In the genomic region with DNA sequence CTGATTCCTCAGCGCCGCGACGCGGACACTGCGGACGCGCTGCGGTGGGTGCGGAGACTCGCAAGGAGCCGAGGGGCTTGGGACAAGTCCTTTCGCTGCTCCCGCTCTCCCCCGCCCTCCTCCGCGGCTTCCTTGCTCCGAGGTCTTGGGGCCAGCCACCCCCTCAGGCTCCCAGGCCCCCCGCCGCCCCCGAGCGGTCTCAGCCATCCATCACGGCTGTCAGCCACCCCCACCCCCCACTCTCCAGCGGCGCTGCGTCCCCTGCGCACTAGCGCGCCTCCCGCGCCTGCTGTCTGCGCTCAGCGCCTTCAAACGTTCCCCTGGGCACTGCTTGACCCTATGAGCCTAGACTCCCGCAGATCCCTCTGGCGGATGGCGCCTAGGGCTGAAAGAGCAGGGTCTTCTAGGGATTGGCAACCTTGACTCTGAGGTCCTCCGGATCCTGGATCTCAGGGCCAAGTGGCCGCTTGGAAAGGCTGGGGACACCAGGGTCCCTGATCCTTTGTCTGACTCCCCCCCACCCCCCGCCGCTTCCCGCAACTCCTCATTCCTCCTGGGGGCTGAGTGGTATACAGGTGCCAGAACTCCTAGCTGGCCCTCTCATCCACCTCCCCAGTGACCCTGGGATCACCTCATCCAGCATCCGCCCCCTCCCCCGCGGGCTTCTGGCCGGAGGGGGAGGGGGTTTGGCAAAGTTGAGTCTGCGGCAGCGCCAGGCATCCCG, we compare ENCODE assay signal across 19 cellular contexts. TPM values are rescaled to one million over a fixed set of nuclear protein-coding genes. Genes with fewer than 3 reads are reported as not detected.
DNase-seq lines count a peak whose midpoint lies in the region; ATAC-seq, FAIRE-seq and TF ChIP-seq lines count a peak whose summit lies in the region.
"Had no signal": no experiment of that assay in that cellular context is flagged by ENCODE, and none has a peak within 500 bp of the region (broad histone marks: within the 10 kb centered on the region; RNA-seq: fewer than 3 reads in every experiment).

No MANE protein-coding gene starts in this region.

- H3K4me1 Mint-ChIP-seq in natural killer cell (no peaks in the 10 kb centered on the region), endothelial cell (ENCODE audit: unreplicated experiment) (no peaks in the 10 kb centered on the region)
- no peaks in the 10 kb centered on the region for H3K4me1 Mint-ChIP-seq in natural killer cell treated with Interleukin-12 subunit alpha and Interleukin-12 subunit beta and Interleukin-15 and Interleukin-18, amount 100 ng/mL, for 72 hours (ENCODE audit: low read depth in 2 of 2)

- H3K4me1 ChIP-seq in kidney (ENCODE audit: control insufficient read depth in 1 of 2, insufficient read depth in 1 of 2, low read depth in 1 of 2, low read length in 2 of 2) = no peaks in the 10 kb centered on the region
- H3K4me1 ChIP-seq: HAP-1 had no signal

- H3K9ac ChIP-seq in kidney (ENCODE audit: low read length in 2 of 2) = no peak overlapping the region
- H3K9ac ChIP-seq: BLaER1 treated with 17β-estradiol and CSF1 and Interleukin-3, amounts not matched to agents 10 nM and 100 nM had no signal

- no peaks in the 10 kb centered on the region for H3K9me3 Mint-ChIP-seq in natural killer cell
- no peaks in the 10 kb centered on the region for H3K9me3 Mint-ChIP-seq in natural killer cell treated with Interleukin-12 subunit alpha and Interleukin-12 subunit beta and Interleukin-15 and Interleukin-18, amount 100 ng/mL, for 72 hours
- H3K9me3 Mint-ChIP-seq in endothelial cell (ENCODE audit: unreplicated experiment) = no peaks in the 10 kb centered on the region

- H3K27ac Mint-ChIP-seq in natural killer cell (no peak overlapping the region), endothelial cell (ENCODE audit: unreplicated experiment) (no peak overlapping the region)
- no peak overlapping the region for H3K27ac Mint-ChIP-seq in natural killer cell treated with Interleukin-12 subunit alpha and Interleukin-12 subunit beta and Interleukin-15 and Interleukin-18, amount 100 ng/mL, for 72 hours

- H3K4me3 Mint-ChIP-seq in natural killer cell = peak overlapping the region; percentile 31
- no peak overlapping the region for H3K4me3 Mint-ChIP-seq in natural killer cell treated with Interleukin-12 subunit alpha and Interleukin-12 subunit beta and Interleukin-15 and Interleukin-18, amount 100 ng/mL, for 72 hours
- H3K4me3 Mint-ChIP-seq in endothelial cell (ENCODE audit: unreplicated experiment) = no peak overlapping the region

- no peak for ATAC-seq in natural killer cell
- no peak for ATAC-seq in natural killer cell treated with Interleukin-12 subunit alpha and Interleukin-12 subunit beta and Interleukin-15 and Interleukin-18, amount 100 ng/mL, for 72 hours

- H3K9me3 ChIP-seq in kidney (ENCODE audit: control insufficient read depth in 1 of 2, low read length in 2 of 2) = no peaks in the 10 kb centered on the region
- H3K9me3 ChIP-seq: BLaER1 treated with 17β-estradiol and CSF1 and Interleukin-3, amounts not matched to agents 10 nM and 100 nM; HAP-1 had no signal

- TF ChIP-seq CTCF in natural killer cell (IDR thresholded peaks at IDR 0.05) (no peak), kidney (IDR thresholded peaks at IDR 0.05; ENCODE audit: borderline replicate concordance, extremely low read depth, insufficient read depth) (no peak), endothelial cell (IDR thresholded peaks at IDR 0.05; ENCODE audit: unreplicated experiment) (no peak)

- DNase-seq in NCI-H1417 (lab: John Stamatoyannopoulos, UW) (peak in 2 of 3 experiments; percentile 63 to 77), NCI-H1417 treated with DMSO at 0.1 percent for 48 hours (lab: John Stamatoyannopoulos, UW) (no peak), natural killer cell (no peak), kidney (peak; percentile 44), posterior vena cava (ENCODE audit: low spot score) (no peak), endothelial cell (ENCODE audit: low spot score) (no peak)
- DNase-seq in natural killer cell treated with Interleukin-12 subunit alpha and Interleukin-12 subunit beta and Interleukin-15 and Interleukin-18, amount 100 ng/mL, for 72 hours (ENCODE audit: low spot score) = no peak
- DNase-seq in stimulated activated naive CD4-positive, alpha-beta T cell treated with Interleukin-2 at 50 U/mL for 16 hours (lab: John Stamatoyannopoulos, UW) = no peak
- DNase-seq: 8988T, IMR-90, NCI-H1436, NCI-H2081, NCI-H446 treated with DMSO at 0.1 percent for 48 hours had no signal

- intact Hi-C loops in natural killer cell (cut with micrococcal nuclease) (no loop called here), kidney (cut with DNase I) (no loop called here), posterior vena cava (cut with DNase I) (no loop called here)

- H3K4me3 ChIP-seq in kidney (ENCODE audit: low read length in 2 of 2) = no peak overlapping the region
- H3K4me3 ChIP-seq: BLaER1 treated with 17β-estradiol and CSF1 and Interleukin-3, amounts not matched to agents 10 nM and 100 nM; HAP-1 had no signal

- H3K27ac ChIP-seq in kidney (ENCODE audit: low read depth in 2 of 2, low read length in 2 of 2) = no peak overlapping the region
- H3K27ac ChIP-seq: BLaER1 treated with 17β-estradiol and CSF1 and Interleukin-3, amounts not matched to agents 10 nM and 100 nM had no signal

- H3K27me3 Mint-ChIP-seq in natural killer cell (ENCODE audit: low read depth in 2 of 2) = peaks cover 42 to 46% of the 10 kb centered on the region in 2 donors
- H3K27me3 Mint-ChIP-seq in natural killer cell treated with Interleukin-12 subunit alpha and Interleukin-12 subunit beta and Interleukin-15 and Interleukin-18, amount 100 ng/mL, for 72 hours = peaks cover 39 to 40% of the 10 kb centered on the region in 2 donors
- H3K27me3 Mint-ChIP-seq in endothelial cell (ENCODE audit: unreplicated experiment) = peaks cover 37% of the 10 kb centered on the region

- H3K36me3 ChIP-seq in kidney (ENCODE audit: control insufficient read depth in 1 of 2, insufficient read depth in 2 of 2, low read length in 2 of 2) = no peaks in the 10 kb centered on the region
- H3K36me3 ChIP-seq: BLaER1 treated with 17β-estradiol and CSF1 and Interleukin-3, amounts not matched to agents 10 nM and 100 nM; HAP-1 had no signal

- FAIRE-seq in kidney (lab: Jason Lieb, UNC) = no peak
- FAIRE-seq: GM12891 had no signal

- H3K36me3 Mint-ChIP-seq in natural killer cell (no peaks in the 10 kb centered on the region), endothelial cell (ENCODE audit: low read depth, unreplicated experiment) (no peaks in the 10 kb centered on the region)
- H3K36me3 Mint-ChIP-seq in natural killer cell treated with Interleukin-12 subunit alpha and Interleukin-12 subunit beta and Interleukin-15 and Interleukin-18, amount 100 ng/mL, for 72 hours = no peaks in the 10 kb centered on the region

RNA-seq across cellular contexts. Expression of a gene that starts 1.4 kb away (rescaled TPM):
- total RNA-seq in natural killer cell (under 1 TPM in 1 of 3 donors, not detected in 2; 0.85 TPM), kidney (2.0 TPM), posterior vena cava (under 1 TPM in 1 of 2 donors, not detected in 1; 0.48 TPM), endothelial cell (ENCODE audit: unreplicated experiment) (8.8 TPM)
- total RNA-seq in natural killer cell treated with Interleukin-12 subunit alpha and Interleukin-12 subunit beta and Interleukin-15 and Interleukin-18, amount 100 ng/mL, for 72 hours = not detected
- polyA plus RNA-seq in kidney (ENCODE audit: insufficient read depth, low read depth, low replicate concordance) = 2.5 TPM
- total RNA-seq: IMR-90 had no signal

RNA-seq across cellular contexts. Expression of a gene that starts 21.7 kb away (rescaled TPM):
- total RNA-seq in natural killer cell = 1 to 10 TPM; 2.0 to 2.8 (median 2.8) TPM
- total RNA-seq in natural killer cell treated with Interleukin-12 subunit alpha and Interleukin-12 subunit beta and Interleukin-15 and Interleukin-18, amount 100 ng/mL, for 72 hours = under 1 TPM in 1 of 2 donors, not detected in 1; 0.17 TPM
- 6.6 TPM for total RNA-seq in kidney
- not detected for polyA plus RNA-seq in kidney (ENCODE audit: insufficient read depth, low read depth, low replicate concordance)
- total RNA-seq in posterior vena cava = 10 to 100 TPM in 1 of 2 donors, 1 to 10 TPM in 1; 2.2 to 16.6 TPM
- 9.7 TPM for total RNA-seq in endothelial cell (ENCODE audit: unreplicated experiment)
- total RNA-seq: G401, LHCN-M2, OCI-LY7 had no signal

RNA-seq across cellular contexts. Expression of a gene that starts 58.4 kb away (rescaled TPM):
- 100 to 1,000 TPM; 101 to 119 (median 102) TPM for total RNA-seq in natural killer cell
- 10 to 100 TPM; 44.4 to 62.6 TPM for total RNA-seq in natural killer cell treated with Interleukin-12 subunit alpha and Interleukin-12 subunit beta and Interleukin-15 and Interleukin-18, amount 100 ng/mL, for 72 hours
- 22.3 TPM for total RNA-seq in kidney
- polyA plus RNA-seq in kidney (ENCODE audit: insufficient read depth, low read depth, low replicate concordance) = 5.7 TPM
- total RNA-seq in posterior vena cava = 10 to 100 TPM; 12.6 to 13.7 TPM
- total RNA-seq in endothelial cell (ENCODE audit: unreplicated experiment) = 22.9 TPM

RNA-seq across cellular contexts. Expression of a gene that starts 59.3 kb away (rescaled TPM):
- total RNA-seq in natural killer cell (10 to 100 TPM in 2 of 3 donors, 1 to 10 TPM in 1; 8.8 to 18.4 (median 18.0) TPM), kidney (28.3 TPM), posterior vena cava (10 to 100 TPM; 18.7 to 20.4 TPM), endothelial cell (ENCODE audit: unreplicated experiment) (34.9 TPM)
- 10 to 100 TPM; 33.9 to 34.2 TPM for total RNA-seq in natural killer cell treated with Interleukin-12 subunit alpha and Interleukin-12 subunit beta and Interleukin-15 and Interleukin-18, amount 100 ng/mL, for 72 hours
- polyA plus RNA-seq in kidney (ENCODE audit: insufficient read depth, low read depth, low replicate concordance) = 15.4 TPM

Comparison
In these comparisons a context has a peak if more than half of its experiments do, and no peak if none do; other contexts are left out.
1. DNase-seq: peak in NCI-H1417 (2 of 3) and kidney (single experiment); none in NCI-H1417 treated with DMSO at 0.1 percent for 48 hours (single experiment), natural killer cell (single experiment), natural killer cell treated with Interleukin-12 subunit alpha and Interleukin-12 subunit beta and Interleukin-15 and Interleukin-18, amount 100 ng/mL, for 72 hours (single experiment), posterior vena cava (single experiment), stimulated activated naive CD4-positive, alpha-beta T cell treated with Interleukin-2 at 50 U/mL for 16 hours (single experiment) and endothelial cell (single experiment).